8 cellular contexts compared by ENCODE assay signal in genomic region chr18:49168970-49169619, GRCh38.
DNase-seq lines count a peak whose midpoint lies in the region; ATAC-seq, FAIRE-seq and TF ChIP-seq lines count a peak whose summit lies in the region.

No MANE protein-coding gene starts in this region.

- no peak overlapping the region for H3K4me3 ChIP-seq in bronchial epithelial cell (ENCODE audit: low read depth, low read length)
- H3K4me3 ChIP-seq in neural progenitor cell: no peak overlapping the region

- peak; percentile 32 for TF ChIP-seq CTCF in GM10248 (IDR thresholded peaks at IDR 0.05; ENCODE audit: control extremely low read depth, extremely low read depth, low read depth, missing control alignments)
- peak; percentile 10 for TF ChIP-seq CTCF in bronchial epithelial cell (IDR thresholded peaks at IDR 0.05; ENCODE audit: insufficient read depth, low read length, severe bottlenecking)
- no peak for TF ChIP-seq CTCF in neural progenitor cell (IDR thresholded peaks at IDR 0.05)

- CTCF ChIA-PET in GM10248 (lab: Yijun Ruan, JAX): interaction anchor here (1.9 to 2.1 kb wide), 3 partner anchors 10 to 16 kb away, joined by 5 to 7 read pairs (median 5); no protein-coding TSS in a partner anchor

- H3K9me3 Mint-ChIP-seq in neural progenitor cell: peaks cover 5% of the 10 kb centered on the region

- ATAC-seq in GM19463 (IDR thresholded peaks at IDR 0.05; ENCODE audit: unreplicated experiment): peak; percentile 89
- peak; percentile 67 for ATAC-seq in HG03457 (IDR thresholded peaks at IDR 0.05; ENCODE audit: unreplicated experiment)
- no peak for ATAC-seq in left ventricle myocardium superior

- no peak for FAIRE-seq in bronchial epithelial cell (lab: Jason Lieb, UNC)

- H3K27ac ChIP-seq in neural progenitor cell (no peak overlapping the region), caudate nucleus (ENCODE audit: low read depth, low read length) (no peak overlapping the region)

- H4K20me1 ChIP-seq in neural progenitor cell (ENCODE audit: low read depth): no peaks in the 10 kb centered on the region

- H2AFZ ChIP-seq in neural progenitor cell (replicated peaks): no peak overlapping the region

- no peaks in the 10 kb centered on the region for H3K79me2 ChIP-seq in neural progenitor cell (ENCODE audit: low read depth)

- intact Hi-C loops in left ventricle myocardium superior (cut with micrococcal nuclease): no loop called here

- peaks cover 3% of the 10 kb centered on the region for H3K36me3 Mint-ChIP-seq in neural progenitor cell

- H3F3A ChIP-seq in neural progenitor cell (ENCODE audit: low read depth): no peaks in the 10 kb centered on the region

- DNase-seq in GM10248 (ENCODE audit: extremely low spot score) (peak; percentile 24), bronchial epithelial cell (ENCODE audit: low read depth) (peak; percentile 41), neural progenitor cell (ENCODE audit: low spot score) (no peak), left ventricle myocardium superior (no peak), NCI-H526 treated with DMSO at 0.1 percent for 48 hours (lab: John Stamatoyannopoulos, UW) (no peak), caudate nucleus (lab: John Stamatoyannopoulos, UW) (no peak)

- H3K4me2 ChIP-seq in neural progenitor cell: no peak overlapping the region

- H3K4me3 Mint-ChIP-seq in neural progenitor cell: no peak overlapping the region

- H3K36me3 ChIP-seq in bronchial epithelial cell (ENCODE audit: control insufficient read depth, insufficient read depth, low read length) (peaks cover 1% of the 10 kb centered on the region), neural progenitor cell (no peaks in the 10 kb centered on the region)

- H3K27me3 ChIP-seq in bronchial epithelial cell (ENCODE audit: control insufficient read depth, insufficient read depth, low read length): no peaks in the 10 kb centered on the region
- H3K27me3 ChIP-seq in neural progenitor cell: no peaks in the 10 kb centered on the region

- no peak overlapping the region for H3K27ac Mint-ChIP-seq in neural progenitor cell

- H3K27me3 Mint-ChIP-seq in neural progenitor cell (ENCODE audit: insufficient read depth, low read depth): no peaks in the 10 kb centered on the region

- H3K9ac ChIP-seq in neural progenitor cell: no peak overlapping the region

- H3K4me1 Mint-ChIP-seq in neural progenitor cell: no peaks in the 10 kb centered on the region

- POLR2A ChIA-PET in GM10248 (lab: Yijun Ruan, JAX): no interaction called here

- no peaks in the 10 kb centered on the region for H3K4me1 ChIP-seq in neural progenitor cell

- no peaks in the 10 kb centered on the region for H3K9me3 ChIP-seq in neural progenitor cell (ENCODE audit: low read depth)

Comparison
In these comparisons a context has a peak if more than half of its experiments do, and no peak if none do; other contexts are left out.
1. DNase-seq: peak in GM10248 (single experiment) and bronchial epithelial cell (single experiment); none in neural progenitor cell (single experiment), left ventricle myocardium superior (single experiment), NCI-H526 treated with DMSO at 0.1 percent for 48 hours (single experiment) and caudate nucleus (0 of 61).